In genomic region chr16:87966685-87967185, GRCh38 we compare ENCODE assay signal across 8 cellular contexts. TPM values are rescaled to one million over a fixed set of nuclear protein-coding genes. Genes with fewer than 3 reads are reported as not detected.
DNase-seq lines count a peak whose midpoint lies in the region; ATAC-seq, FAIRE-seq and TF ChIP-seq lines count a peak whose summit lies in the region.

No MANE protein-coding gene starts in this region.

- 0 out of 2 replicates have a peak, but pooled peaks cover 9% of the 10 kb centered on the region for H3K36me3 ChIP-seq in ACC112 (ENCODE audit: insufficient read depth, low read length)
- H3K36me3 ChIP-seq in Peyer's patch: peaks cover 0 to 7% (median 0%) of the 10 kb centered on the region in 3 donors
- peaks cover 0 to 2% (median 0%) of the 10 kb centered on the region in 3 experiments for H3K36me3 ChIP-seq in naive thymus-derived CD4-positive, alpha-beta T cell (ENCODE audit: control insufficient read depth in 2 of 3, insufficient read depth in 3 of 3, low read length in 3 of 3)
- no peaks in the 10 kb centered on the region; the same call in 1 of the 2 replicates for H3K36me3 ChIP-seq in HAP-1 (replicated peaks)

- H3K4me3 ChIP-seq in ACC112 (ENCODE audit: low read depth, low read length): no peak overlapping the region
- H3K4me3 ChIP-seq in Peyer's patch: peak overlapping the region in 1 of 4 donors; percentile 24
- no peak overlapping the region for H3K4me3 ChIP-seq in naive thymus-derived CD4-positive, alpha-beta T cell (ENCODE audit: low read length)
- H3K4me3 ChIP-seq in HAP-1: no peak overlapping the region

- in situ Hi-C loops in HAP-1 (cut with MboI; ENCODE audit: low sequenced_read_pairs): no loop called here

- ATAC-seq in naive thymus-derived CD4-positive, alpha-beta T cell: no peak

- H3K27me3 Mint-ChIP-seq in endothelial cell (ENCODE audit: unreplicated experiment): peaks cover 4% of the 10 kb centered on the region
- H3K27me3 Mint-ChIP-seq in naive thymus-derived CD4-positive, alpha-beta T cell: no peaks in the 10 kb centered on the region

- peaks cover 15% of the 10 kb centered on the region for H3K36me3 Mint-ChIP-seq in endothelial cell (ENCODE audit: low read depth, unreplicated experiment)
- peaks cover 6 to 29% (median 26%) of the 10 kb centered on the region in 5 donors for H3K36me3 Mint-ChIP-seq in naive thymus-derived CD4-positive, alpha-beta T cell

- TF ChIP-seq POLR2A in Peyer's patch (IDR thresholded peaks at IDR 0.05) (no peak), GM12892 (IDR thresholded peaks at IDR 0.05; ENCODE audit: low read depth, low read length) (no peak)

- H3K9me3 ChIP-seq in Peyer's patch (peaks cover 0 to 5% (median 0%) of the 10 kb centered on the region in 4 donors), HAP-1 (no peaks in the 10 kb centered on the region)
- peaks cover 0 to 7% (median 0%) of the 10 kb centered on the region in 3 experiments for H3K9me3 ChIP-seq in naive thymus-derived CD4-positive, alpha-beta T cell (ENCODE audit: control insufficient read depth in 2 of 3, low read length in 3 of 3)

- no peak overlapping the region for H3K4me3 Mint-ChIP-seq in endothelial cell (ENCODE audit: unreplicated experiment)
- H3K4me3 Mint-ChIP-seq in naive thymus-derived CD4-positive, alpha-beta T cell: peak overlapping the region in 9 of 10 donors; percentile 40 to 79 (median 73)

- peak overlapping the region; percentile 42 for H3K27ac Mint-ChIP-seq in endothelial cell (ENCODE audit: unreplicated experiment)
- peak overlapping the region; percentile 27 to 87 (median 73) for H3K27ac Mint-ChIP-seq in naive thymus-derived CD4-positive, alpha-beta T cell

- peak overlapping the region; percentile 81 for H2AFZ ChIP-seq in ACC112 (ENCODE audit: low read length, unreplicated experiment)

- intact Hi-C loops in naive thymus-derived CD4-positive, alpha-beta T cell (cut with micrococcal nuclease): no loop called here

- H3K4me1 ChIP-seq in ACC112 (ENCODE audit: control insufficient read depth, insufficient read depth, low read length, unreplicated experiment) (peaks cover 38% of the 10 kb centered on the region), Peyer's patch (peaks cover 0 to 18% (median 2%) of the 10 kb centered on the region in 4 donors), HAP-1 (no peaks in the 10 kb centered on the region)
- H3K4me1 ChIP-seq in naive thymus-derived CD4-positive, alpha-beta T cell (ENCODE audit: control insufficient read depth in 2 of 2, insufficient read depth in 2 of 2, low read length in 2 of 2): peaks cover 19 to 24% of the 10 kb centered on the region in 2 donors

- no peak for DNase-seq in Peyer's patch
- peak; percentile 44 for DNase-seq in endothelial cell (ENCODE audit: low spot score)
- no peak for DNase-seq in naive thymus-derived CD4-positive, alpha-beta T cell
- DNase-seq in germinal center (ENCODE audit: low spot score): no peak
- DNase-seq in HAP-1 (ENCODE audit: low spot score in 2 of 2): no peak
- no peak for DNase-seq in DMS53 (lab: John Stamatoyannopoulos, UW)
- DNase-seq in GM12892 (ENCODE audit: insufficient read length): no peak

- H3K27ac ChIP-seq in ACC112 (ENCODE audit: low read depth, low read length) (peak overlapping the region; percentile 31), Peyer's patch (peak overlapping the region; percentile 37 to 57 (median 47))
- peak overlapping the region; percentile 31 for H3K27ac ChIP-seq in naive thymus-derived CD4-positive, alpha-beta T cell (ENCODE audit: low read depth, low read length)

- no peak for FAIRE-seq in GM12892 (lab: Jason Lieb, UNC)

- POLR2A ChIA-PET in naive thymus-derived CD4-positive, alpha-beta T cell (lab: Charles Lee): interaction anchor here (0.6 to 1.5 kb wide), 3 partner anchors 16 to 1350 kb away, joined by 3 to 6 read pairs (median 4); partner anchors contain the start of gene BANP

- peaks cover 65% of the 10 kb centered on the region for H3K79me2 ChIP-seq in ACC112 (ENCODE audit: control insufficient read depth, insufficient read depth, low read length, unreplicated experiment)

- H3K27me3 ChIP-seq in ACC112 (ENCODE audit: insufficient read depth, low read length) (no peaks in the 10 kb centered on the region), Peyer's patch (no peaks in the 10 kb centered on the region), HAP-1 (ENCODE audit: low read depth) (no peaks in the 10 kb centered on the region)
- no peaks in the 10 kb centered on the region for H3K27me3 ChIP-seq in naive thymus-derived CD4-positive, alpha-beta T cell (ENCODE audit: control insufficient read depth in 2 of 2, insufficient read depth in 2 of 2, low read length in 2 of 2)

- CTCF ChIA-PET in naive thymus-derived CD4-positive, alpha-beta T cell (lab: Charles Lee): no interaction called here

- TF ChIP-seq CTCF in Peyer's patch (IDR thresholded peaks at IDR 0.05) (no peak), endothelial cell (IDR thresholded peaks at IDR 0.05; ENCODE audit: unreplicated experiment) (no peak)

- no peaks in the 10 kb centered on the region for H3K9me3 Mint-ChIP-seq in endothelial cell (ENCODE audit: unreplicated experiment)
- peaks cover 0 to 12% (median 6%) of the 10 kb centered on the region in 11 donors for H3K9me3 Mint-ChIP-seq in naive thymus-derived CD4-positive, alpha-beta T cell

- H3K4me1 Mint-ChIP-seq in endothelial cell (ENCODE audit: unreplicated experiment): peaks cover 35% of the 10 kb centered on the region
- peaks cover 44 to 83% (median 73%) of the 10 kb centered on the region in 7 donors for H3K4me1 Mint-ChIP-seq in naive thymus-derived CD4-positive, alpha-beta T cell

RNA-seq across cellular contexts. Expression of gene BANP, which starts 15.5 kb away (rescaled TPM):
- total RNA-seq in Peyer's patch (100 to 1,000 TPM in 1 of 4 donors, 10 to 100 TPM in 3; 27.6 to 113 (median 42.7) TPM), endothelial cell (ENCODE audit: unreplicated experiment) (33.3 TPM)
- total RNA-seq in naive thymus-derived CD4-positive, alpha-beta T cell: 10 to 100 TPM; 43.6 to 81.2 (median 68.5) TPM
- 10 to 100 TPM; 17.2 to 28.9 TPM for polyA plus RNA-seq in naive thymus-derived CD4-positive, alpha-beta T cell
- polyA plus RNA-seq in GM12892 (2012; ENCODE audit: missing spikeins): 14.5 TPM

RNA-seq across cellular contexts. Expression of gene CA5A, which starts 30.4 kb away (rescaled TPM):
- total RNA-seq in Peyer's patch (not detected), endothelial cell (ENCODE audit: unreplicated experiment) (not detected)
- total RNA-seq in naive thymus-derived CD4-positive, alpha-beta T cell: not detected
- not detected for polyA plus RNA-seq in naive thymus-derived CD4-positive, alpha-beta T cell
- not detected for polyA plus RNA-seq in GM12892 (2012; ENCODE audit: missing spikeins)
